ENCODE assay signal across 8 cellular contexts in the genomic region with DNA sequence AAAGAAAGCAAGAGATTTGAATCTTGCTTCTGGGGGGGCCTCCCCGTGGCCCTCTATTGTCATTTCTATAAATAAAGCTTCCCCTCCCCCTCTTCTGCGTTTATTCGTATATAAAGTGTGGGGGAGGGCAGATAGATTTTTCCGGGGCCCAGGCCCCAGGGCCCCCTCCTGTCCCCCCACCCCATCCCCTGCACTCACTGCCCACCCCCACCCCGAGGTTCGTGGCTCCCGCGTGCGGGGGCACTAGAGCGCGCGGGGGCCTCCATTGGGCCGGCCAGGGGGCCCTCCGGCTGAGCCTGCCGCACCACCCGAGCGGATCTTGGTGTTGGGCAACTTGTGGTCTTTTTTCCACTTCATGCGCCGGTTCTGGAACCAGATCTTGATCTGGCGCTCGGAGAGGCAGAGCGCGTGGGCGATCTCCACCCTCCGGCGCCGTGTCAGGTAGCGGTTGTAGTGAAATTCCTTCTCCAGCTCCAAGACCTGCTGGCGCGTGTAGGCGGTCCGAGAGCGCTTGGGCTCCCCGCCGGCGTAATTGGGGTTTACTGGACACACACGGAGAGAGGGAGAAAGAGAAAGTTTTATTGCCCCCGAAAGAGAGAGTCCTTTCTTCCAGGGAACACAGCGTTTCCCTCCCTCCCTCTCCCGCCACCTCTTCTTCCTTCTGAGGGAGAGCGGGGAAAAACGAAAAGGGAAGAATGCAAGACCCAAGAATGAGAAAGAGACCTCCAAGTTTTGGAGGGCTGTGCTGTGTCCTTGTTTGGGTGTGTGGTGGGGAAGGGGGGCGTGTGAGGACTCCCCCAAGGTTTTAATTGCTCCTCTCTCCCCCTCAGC. TPM values are rescaled to one million over a fixed set of nuclear protein-coding genes. Genes with fewer than 3 reads are reported as not detected.
DNase-seq lines count a peak whose midpoint lies in the region; ATAC-seq and TF ChIP-seq lines count a peak whose summit lies in the region.

No MANE protein-coding gene starts in this region.

- POLR2A ChIA-PET in activated CD4-positive, alpha-beta memory T cell treated with anti-CD3 and anti-CD28 coated beads for 36 hours (lab: Charles Lee) = no interaction called here

- no peak for TF ChIP-seq POLR2A in stomach (IDR thresholded peaks at IDR 0.05)

- CTCF ChIA-PET in activated CD4-positive, alpha-beta memory T cell treated with anti-CD3 and anti-CD28 coated beads for 36 hours (lab: Charles Lee) = interaction anchor here (1.4 kb wide), 1 partner anchor 84 kb away, joined by 3 read pairs; no protein-coding TSS in a partner anchor

- 5 to 14% (median 11%) methylated on average over 30 to 43 of the region's 43 CpGs for WGBS in stomach, 5 donors

- H3K4me3 Mint-ChIP-seq in T-helper 1 cell treated with Interleukin-12 subunit alpha and Interleukin-12 subunit beta and Interleukin-4 antibody, amounts not matched to agents 30 μg/mL and 1 μg/mL, for 36 hours = peak overlapping the region; percentile 85
- H3K4me3 Mint-ChIP-seq in activated CD4-positive, alpha-beta memory T cell treated with anti-CD3 and anti-CD28 coated beads for 36 hours = peak overlapping the region; percentile 76
- peak overlapping the region; percentile 83 to 90 (median 87) for H3K4me3 Mint-ChIP-seq in immature natural killer cell

- peak overlapping the region; percentile 57 to 61 (median 58) for H3K4me3 ChIP-seq in stomach

- ATAC-seq in HG03457 (IDR thresholded peaks at IDR 0.05; ENCODE audit: unreplicated experiment) (no peak), GM19351 (IDR thresholded peaks at IDR 0.05; ENCODE audit: unreplicated experiment) (no peak)

- H3K36me3 ChIP-seq in stomach = no peaks in the 10 kb centered on the region

- DNase-seq in T-helper 1 cell (no peak), immature natural killer cell (no peak), stomach (no peak), AML-193 (lab: John Stamatoyannopoulos, UW) (no peak)
- no peak for DNase-seq in activated CD4-positive, alpha-beta memory T cell treated with anti-CD3 and anti-CD28 coated beads for 36 hours

- peaks cover 34% of the 10 kb centered on the region for H3K27me3 Mint-ChIP-seq in T-helper 1 cell treated with Interleukin-12 subunit alpha and Interleukin-12 subunit beta and Interleukin-4 antibody, amounts not matched to agents 30 μg/mL and 1 μg/mL, for 36 hours (ENCODE audit: low read depth)
- H3K27me3 Mint-ChIP-seq in activated CD4-positive, alpha-beta memory T cell treated with anti-CD3 and anti-CD28 coated beads for 36 hours = peaks cover 32% of the 10 kb centered on the region
- H3K27me3 Mint-ChIP-seq in immature natural killer cell (ENCODE audit: low read depth in 3 of 3) = peaks cover 14 to 24% (median 19%) of the 10 kb centered on the region in 3 donors

- peaks cover 0 to 100% (median 82%) of the 10 kb centered on the region in 3 donors for H3K27me3 ChIP-seq in stomach

- peaks cover 48% of the 10 kb centered on the region for H3K4me1 Mint-ChIP-seq in T-helper 1 cell treated with Interleukin-12 subunit alpha and Interleukin-12 subunit beta and Interleukin-4 antibody, amounts not matched to agents 30 μg/mL and 1 μg/mL, for 36 hours (ENCODE audit: low read depth)
- H3K4me1 Mint-ChIP-seq in activated CD4-positive, alpha-beta memory T cell treated with anti-CD3 and anti-CD28 coated beads for 36 hours (ENCODE audit: low read depth) = peaks cover 34% of the 10 kb centered on the region
- peaks cover 53 to 82% of the 10 kb centered on the region in 2 donors for H3K4me1 Mint-ChIP-seq in immature natural killer cell

- no peak for TF ChIP-seq EP300 in stomach (IDR thresholded peaks at IDR 0.05)

- H3K9me3 ChIP-seq in stomach = no peaks in the 10 kb centered on the region

- intact Hi-C loops in activated CD4-positive, alpha-beta memory T cell treated with anti-CD3 and anti-CD28 coated beads for 36 hours (cut with micrococcal nuclease) = loop anchor here (5.0 kb wide), 1 partner anchor 34 kb away; no protein-coding TSS in a partner anchor
- intact Hi-C loops in stomach (cut with DNase I; ENCODE audit: low total_unique reads) = no loop called here

- peak overlapping the region; percentile 61 to 95 (median 93) for H3K27ac ChIP-seq in stomach

- H3K36me3 Mint-ChIP-seq in T-helper 1 cell treated with Interleukin-12 subunit alpha and Interleukin-12 subunit beta and Interleukin-4 antibody, amounts not matched to agents 30 μg/mL and 1 μg/mL, for 36 hours (ENCODE audit: low read depth) = peaks cover 21% of the 10 kb centered on the region
- H3K36me3 Mint-ChIP-seq in activated CD4-positive, alpha-beta memory T cell treated with anti-CD3 and anti-CD28 coated beads for 36 hours = no peaks in the 10 kb centered on the region
- peaks cover 0 to 7% (median 3%) of the 10 kb centered on the region in 3 donors for H3K36me3 Mint-ChIP-seq in immature natural killer cell

- no peaks in the 10 kb centered on the region for H3K9me3 Mint-ChIP-seq in T-helper 1 cell treated with Interleukin-12 subunit alpha and Interleukin-12 subunit beta and Interleukin-4 antibody, amounts not matched to agents 30 μg/mL and 1 μg/mL, for 36 hours
- H3K9me3 Mint-ChIP-seq in activated CD4-positive, alpha-beta memory T cell treated with anti-CD3 and anti-CD28 coated beads for 36 hours = no peaks in the 10 kb centered on the region
- H3K9me3 Mint-ChIP-seq in immature natural killer cell = no peaks in the 10 kb centered on the region

- no peak for TF ChIP-seq CTCF in stomach (IDR thresholded peaks at IDR 0.05)

- peaks cover 17 to 70% (median 46%) of the 10 kb centered on the region in 4 donors for H3K4me1 ChIP-seq in stomach

- peak overlapping the region; percentile 49 for H3K27ac Mint-ChIP-seq in T-helper 1 cell treated with Interleukin-12 subunit alpha and Interleukin-12 subunit beta and Interleukin-4 antibody, amounts not matched to agents 30 μg/mL and 1 μg/mL, for 36 hours
- no peak overlapping the region for H3K27ac Mint-ChIP-seq in activated CD4-positive, alpha-beta memory T cell treated with anti-CD3 and anti-CD28 coated beads for 36 hours
- H3K27ac Mint-ChIP-seq in immature natural killer cell = peak overlapping the region in 2 of 6 donors; percentile 59 to 72

RNA-seq across cellular contexts. Expression of gene HOXB4, which starts 1.5 kb away (rescaled TPM):
- total RNA-seq in activated CD4-positive, alpha-beta memory T cell treated with anti-CD3 and anti-CD28 coated beads for 36 hours = 1 to 10 TPM; 2.3 TPM
- polyA plus RNA-seq in immature natural killer cell (under 1 TPM in 2 of 3 donors, not detected in 1; 0.14 to 0.53 TPM), stomach (1 to 10 TPM; 1.7 to 4.6 (median 2.6) TPM)
- 1 to 10 TPM in 1 of 5 donors, under 1 TPM in 2, not detected in 2; 0.45 to 5.1 (median 0.58) TPM for total RNA-seq in stomach

RNA-seq across cellular contexts. Expression of gene HOXB3, which starts 13.3 kb away (rescaled TPM):
- 1 to 10 TPM; 2.6 TPM for total RNA-seq in activated CD4-positive, alpha-beta memory T cell treated with anti-CD3 and anti-CD28 coated beads for 36 hours
- polyA plus RNA-seq in immature natural killer cell (under 1 TPM in 2 of 3 donors, not detected in 1; 0.26 to 0.45 TPM), stomach (1 to 10 TPM; 2.8 to 9.5 (median 3.8) TPM)
- total RNA-seq in stomach = 10 to 100 TPM in 4 of 5 donors, 1 to 10 TPM in 1; 6.1 to 77.6 (median 17.0) TPM

RNA-seq across cellular contexts. Expression of gene HOXB5, which starts 16.9 kb away (rescaled TPM):
- total RNA-seq in activated CD4-positive, alpha-beta memory T cell treated with anti-CD3 and anti-CD28 coated beads for 36 hours = not detected
- polyA plus RNA-seq in immature natural killer cell = not detected
- 10 to 100 TPM in 2 of 5 donors, under 1 TPM in 2, not detected in 1; 0.43 to 50.4 (median 6.2) TPM for total RNA-seq in stomach
- polyA plus RNA-seq in stomach = 1 to 10 TPM; 2.2 to 2.7 (median 2.4) TPM

RNA-seq across cellular contexts. Expression of gene HOXB6, which starts 28.1 kb away (rescaled TPM):
- total RNA-seq in activated CD4-positive, alpha-beta memory T cell treated with anti-CD3 and anti-CD28 coated beads for 36 hours = under 1 TPM; 0.21 to 0.22 TPM
- polyA plus RNA-seq in immature natural killer cell = not detected
- 100 to 1,000 TPM in 1 of 5 donors, 10 to 100 TPM in 3, 1 to 10 TPM in 1; 4.2 to 150 (median 11.9) TPM for total RNA-seq in stomach
- 10 to 100 TPM in 1 of 3 donors, 1 to 10 TPM in 2; 5.7 to 10.2 (median 7.8) TPM for polyA plus RNA-seq in stomach

RNA-seq across cellular contexts. Expression of gene HOXB2, which starts 31.8 kb away (rescaled TPM):
- total RNA-seq in activated CD4-positive, alpha-beta memory T cell treated with anti-CD3 and anti-CD28 coated beads for 36 hours = 10 to 100 TPM; 13.3 to 16.8 TPM
- polyA plus RNA-seq in immature natural killer cell = 10 to 100 TPM; 15.9 to 32.6 (median 18.3) TPM
- 10 to 100 TPM in 3 of 5 donors, 1 to 10 TPM in 2; 6.7 to 83.0 (median 10.5) TPM for total RNA-seq in stomach
- polyA plus RNA-seq in stomach = 10 to 100 TPM; 11.3 to 22.2 (median 13.4) TPM
